9 cellular contexts compared by ENCODE assay signal in genomic region chr1:225651376-225651871, GRCh38. TPM values are rescaled to one million over a fixed set of nuclear protein-coding genes. Genes with fewer than 3 reads are reported as not detected.
A peak's percentile ranks its signal among the peaks of the same experiment; 100 is the strongest.
DNase-seq lines count a peak whose midpoint lies in the region; ATAC-seq and TF ChIP-seq lines count a peak whose summit lies in the region.
"Had no signal": no experiment of that assay in that cellular context is flagged by ENCODE, and none has a peak within 500 bp of the region (broad histone marks: within the 10 kb centered on the region; RNA-seq: fewer than 3 reads in every experiment).

No MANE protein-coding gene starts in this region.

- TF ChIP-seq POLR2A in lower leg skin (IDR thresholded peaks at IDR 0.05), result no peak

- no peaks in the 10 kb centered on the region for H4K20me1 ChIP-seq in OCI-LY7 (ENCODE audit: insufficient read depth, low read length)

- H3K36me3 ChIP-seq in ES-I3 (ENCODE audit: insufficient read depth, low read length), result no peaks in the 10 kb centered on the region
- no peaks in the 10 kb centered on the region for H3K36me3 ChIP-seq in OCI-LY7 (ENCODE audit: insufficient read depth, low read length)
- H3K36me3 ChIP-seq in parathyroid adenoma (ENCODE audit: control insufficient read depth, insufficient read depth, low read length), result no peaks in the 10 kb centered on the region

- 20% methylated on average over 8 of the region's 8 CpGs for WGBS in lower leg skin, 2 donors

- TF ChIP-seq CTCF in OCI-LY7 (conservative IDR thresholded peaks at IDR 0.05; ENCODE audit: low read length), result no peak
- no peak for TF ChIP-seq CTCF in epithelial cell of esophagus (IDR thresholded peaks at IDR 0.05; ENCODE audit: insufficient read depth, low read depth, low read length, missing control alignments)
- TF ChIP-seq CTCF in parathyroid adenoma (IDR thresholded peaks at IDR 0.05), result no peak
- TF ChIP-seq CTCF in lower leg skin (IDR thresholded peaks at IDR 0.05), result no peak

- peak overlapping the region; percentile 96 for H3K9ac ChIP-seq in ES-I3 (ENCODE audit: low read depth, low read length)
- no peak overlapping the region for H3K9ac ChIP-seq in parathyroid adenoma

- no peaks in the 10 kb centered on the region for H3K9me2 ChIP-seq in OCI-LY7 (ENCODE audit: insufficient read depth, low read length)

- H3K4me3 ChIP-seq in OCI-LY7 (ENCODE audit: low read depth, low read length, poor library complexity, severe bottlenecking) (peak overlapping the region; percentile 86), epithelial cell of esophagus (ENCODE audit: low read length) (peak overlapping the region; percentile 91), parathyroid adenoma (ENCODE audit: low read depth, low read length) (peak overlapping the region; percentile 76), lower leg skin (ENCODE audit: low read depth, poor library complexity, severe bottlenecking) (no peak overlapping the region)

- H3K27ac ChIP-seq in OCI-LY7 (ENCODE audit: low read depth, low read length, poor library complexity, severe bottlenecking) (no peak overlapping the region), parathyroid adenoma (peak overlapping the region; percentile 78)

- H3K4me1 ChIP-seq in ES-I3 (ENCODE audit: insufficient read depth, low read length) (peaks cover 8% of the 10 kb centered on the region), OCI-LY7 (ENCODE audit: insufficient read depth, low read length, poor library complexity, severe bottlenecking) (peaks cover 20% of the 10 kb centered on the region), parathyroid adenoma (peaks cover 3% of the 10 kb centered on the region)

- TSS peak; percentile 49 for BruUV-seq in OCI-LY7 (replicated peaks; lab: Mats Ljungman, UMichigan)

- H2AFZ ChIP-seq in OCI-LY7 (ENCODE audit: low read length) (no peak overlapping the region), parathyroid adenoma (peak overlapping the region; percentile 83)

- no peaks in the 10 kb centered on the region for H3K27me3 ChIP-seq in parathyroid adenoma (ENCODE audit: control insufficient read depth, insufficient read depth, low read length)

- intact Hi-C loops in OCI-LY7 (cut with micrococcal nuclease; ENCODE audit: unreplicated experiment) (loop anchor here (5.0 kb wide), 2 partner anchors 196 to 224 kb away; partner anchors contain the start of gene LBR), lower leg skin (cut with DNase I; ENCODE audit: low total_unique reads) (no loop called here)

- POLR2A ChIA-PET in OCI-LY7 (lab: Charles Lee), result interaction anchor here (0.6 to 1.2 kb wide), 4 partner anchors 15 to 172 kb away, joined by 3 read pairs; no protein-coding TSS in a partner anchor

- ATAC-seq in GM21447 (IDR thresholded peaks at IDR 0.05; ENCODE audit: unreplicated experiment), result no peak
- no peak for ATAC-seq in HG02642 (IDR thresholded peaks at IDR 0.05; ENCODE audit: poor library complexity, unreplicated experiment)

- CTCF ChIA-PET in OCI-LY7 (lab: Charles Lee; ENCODE audit: unreplicated experiment), result no interaction called here

- H3K9me3 ChIP-seq in ES-I3 (ENCODE audit: control insufficient read depth, insufficient read depth, low read length), result no peaks in the 10 kb centered on the region; the same call in 1 of the 2 replicates
- no peaks in the 10 kb centered on the region for H3K9me3 ChIP-seq in OCI-LY7 (ENCODE audit: low read length)
- H3K9me3 ChIP-seq in parathyroid adenoma (ENCODE audit: control insufficient read depth, low read length), result no peaks in the 10 kb centered on the region

- peak overlapping the region; percentile 93 for H3K4me2 ChIP-seq in OCI-LY7 (ENCODE audit: low read length)
- H3K4me2 ChIP-seq in parathyroid adenoma (ENCODE audit: low read length), result peak overlapping the region; percentile 87

- DNase-seq in OCI-LY7 (ENCODE audit: low spot score), result no peak
- peak; percentile 43 for DNase-seq in epithelial cell of esophagus (ENCODE audit: low read depth)
- no peak for DNase-seq in lower leg skin (ENCODE audit: low spot score in 2 of 2)
- DNase-seq in amniotic stem cell (lab: John Stamatoyannopoulos, UW), result no peak

- H3K79me2 ChIP-seq in OCI-LY7 (ENCODE audit: insufficient read depth, low read depth, low read length) (no peaks in the 10 kb centered on the region), parathyroid adenoma (peaks cover under 1% of the 10 kb centered on the region)

RNA-seq across cellular contexts. Expression of gene ENAH, which starts 1.5 kb away (rescaled TPM):
- total RNA-seq in OCI-LY7 (2014; rRNA removed; shearing (Covaris generic)), result 4.6 and 10.8 TPM in 2 replicates
- 17.6 and 18.1 TPM in 2 replicates for total RNA-seq in OCI-LY7 (2022)
- total RNA-seq in lower leg skin, result 10 to 100 TPM; 32.5 to 37.4 (median 35.2) TPM
- total RNA-seq: T-helper 2 cell treated with Interferon-gamma antibody and Interleukin-4, amounts not matched to agents 100 ng/mL and 5 ng/mL, for 36 hours had no signal
